18 cellular contexts compared by ENCODE assay signal in the genomic region with DNA sequence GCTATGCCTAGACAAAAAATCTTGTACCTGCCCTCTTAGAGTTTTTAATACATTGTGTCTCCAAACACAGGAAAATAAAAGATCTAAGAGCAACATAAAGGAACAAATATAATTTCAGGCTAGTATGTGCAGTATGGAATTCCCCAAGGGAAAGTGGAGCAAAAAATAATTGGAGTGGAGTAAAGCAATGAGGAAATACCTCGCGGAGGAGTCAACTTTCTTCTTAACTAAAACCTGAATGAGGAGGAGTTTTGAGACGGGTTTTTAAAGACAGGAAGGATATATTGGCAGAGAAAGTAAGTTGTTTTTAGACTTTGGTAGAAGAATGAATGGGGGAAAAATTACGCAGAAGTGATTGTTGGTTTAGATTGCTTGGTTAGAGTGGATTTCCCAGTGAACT. TPM values are rescaled to one million over a fixed set of nuclear protein-coding genes. Genes with fewer than 3 reads are reported as not detected.
DNase-seq lines count a peak whose midpoint lies in the region; ATAC-seq, FAIRE-seq and TF ChIP-seq lines count a peak whose summit lies in the region.
"Had no signal": no experiment of that assay in that cellular context is flagged by ENCODE, and none has a peak within 500 bp of the region (broad histone marks: within the 10 kb centered on the region; RNA-seq: fewer than 3 reads in every experiment).

No MANE protein-coding gene starts in this region.

- H3K14ac ChIP-seq in IMR-90 (replicated peaks; ENCODE audit: low read depth, low read length), result no peak overlapping the region

- H3K9me1 ChIP-seq in IMR-90 (ENCODE audit: insufficient read depth, low read length), result peaks cover 10% of the 10 kb centered on the region; the same call in 1 of the 2 replicates

- intact Hi-C loops in IMR-90 (cut with micrococcal nuclease), result no loop called here
- intact Hi-C loops in naive thymus-derived CD4-positive, alpha-beta T cell (cut with micrococcal nuclease), result loop anchor here in 1 of 2 donors (1.0 to 2.0 kb wide), 2 partner anchors 11 to 15 kb away; no protein-coding TSS in a partner anchor
- intact Hi-C loops in gastrocnemius medialis (cut with DNase I; ENCODE audit: low total_unique reads), result no loop called here

- H3K4me3 ChIP-seq in IMR-90 (ENCODE audit: insufficient read depth, low read depth, low read length) (no peak overlapping the region), astrocyte (ENCODE audit: insufficient read depth, low read depth, low read length) (no peak overlapping the region), gastrocnemius medialis (no peak overlapping the region)
- no peak overlapping the region for H3K4me3 ChIP-seq in naive thymus-derived CD4-positive, alpha-beta T cell (ENCODE audit: low read length)
- H3K4me3 ChIP-seq: BLaER1 treated with 17β-estradiol and CSF1 and Interleukin-3, amounts not matched to agents 10 nM and 100 nM; GM23248; left ventricle myocardium inferior; skin epidermis had no signal

- peak overlapping the region in 1 of 2 experiments; percentile 80; a peak in 1 of 4 replicates for H4K8ac ChIP-seq in IMR-90 (ENCODE audit: low read depth in 2 of 2, low read length in 2 of 2)

- H3K4ac ChIP-seq in IMR-90 (ENCODE audit: low read depth, low read length), result no peak overlapping the region; the same call in 1 of the 2 replicates

- H3K23ac ChIP-seq in IMR-90 (ENCODE audit: low read depth, low read length), result no peak overlapping the region

- no peaks in the 10 kb centered on the region for H3K27me3 Mint-ChIP-seq in astrocyte (ENCODE audit: low read depth, unreplicated experiment)
- no peaks in the 10 kb centered on the region for H3K27me3 Mint-ChIP-seq in naive thymus-derived CD4-positive, alpha-beta T cell

- no peak overlapping the region for H2BK120ac ChIP-seq in IMR-90 (ENCODE audit: low read depth, low read length)

- no peak overlapping the region for H4K5ac ChIP-seq in IMR-90 (ENCODE audit: low read depth, low read length)

- 0 out of 2 replicates have a peak overlapping the region, but pooled peaks have one; percentile 31 for H4K91ac ChIP-seq in IMR-90 (ENCODE audit: insufficient read depth, low read depth, low read length)

- H2AFZ ChIP-seq in IMR-90 (replicated peaks; ENCODE audit: low read length, poor library complexity) (no peak overlapping the region), astrocyte (ENCODE audit: low read depth, low read length) (no peak overlapping the region)
- H2AFZ ChIP-seq: GM23248 had no signal

- H4K20me1 ChIP-seq in IMR-90 (ENCODE audit: insufficient read depth, low read length) (peaks cover 4% of the 10 kb centered on the region; the same call in 1 of the 2 replicates), astrocyte (ENCODE audit: insufficient read depth, low read length) (peaks cover 29% of the 10 kb centered on the region)

- H3K27me3 ChIP-seq in IMR-90 (ENCODE audit: control insufficient read depth, insufficient read depth, low read length), result no peaks in the 10 kb centered on the region
- H3K27me3 ChIP-seq in astrocyte (ENCODE audit: insufficient read depth, low read length), result no peaks in the 10 kb centered on the region
- no peaks in the 10 kb centered on the region for H3K27me3 ChIP-seq in naive thymus-derived CD4-positive, alpha-beta T cell (ENCODE audit: control insufficient read depth in 2 of 2, insufficient read depth in 2 of 2, low read length in 2 of 2)
- H3K27me3 ChIP-seq in gastrocnemius medialis, result no peaks in the 10 kb centered on the region
- H3K27me3 ChIP-seq: BLaER1 treated with 17β-estradiol and CSF1 and Interleukin-3, amounts not matched to agents 10 nM and 100 nM had no signal

- no peak for TF ChIP-seq POLR2A in IMR-90 (IDR thresholded peaks at IDR 0.05; ENCODE audit: low read depth, low read length)
- no peak for TF ChIP-seq POLR2A in gastrocnemius medialis (IDR thresholded peaks at IDR 0.05)

- DNase-seq in NOMO-1 treated with DMSO at 0.1 percent for 48 hours (lab: John Stamatoyannopoulos, UW; ENCODE audit: unreplicated experiment) (peak; percentile 26), NOMO-1 (lab: John Stamatoyannopoulos, UW; ENCODE audit: unreplicated experiment in 2 of 2) (no peak), IMR-90 (no peak), astrocyte (ENCODE audit: low read depth) (no peak), gastrocnemius medialis (no peak)
- peak in 1 of 9 donors; percentile 16 for DNase-seq in naive thymus-derived CD4-positive, alpha-beta T cell
- no peak for DNase-seq in stimulated activated CD4-positive, alpha-beta T cell treated with anti-CD3 and anti-CD28 coated beads, Interleukin-15, amount 100 ng/mL, for 24 hours
- DNase-seq: cortex of kidney, DMS153, erythroblast, GM23248, left ventricle myocardium inferior, NCI-H187, SIG-M5, trophoblast cell had no signal

- no CpG with 5 or more reads among the region's 4 CpGs for WGBS in IMR-90 (ENCODE audit: extremely low coverage in 2 of 2, insufficient read length in 1 of 2), 2 experiments

- CTCF ChIA-PET in IMR-90 (lab: Yijun Ruan, JAX), result no interaction called here
- CTCF ChIA-PET in naive thymus-derived CD4-positive, alpha-beta T cell (lab: Charles Lee), result interaction anchor here (1.0 kb wide), 1 partner anchor 28 kb away, joined by 3 read pairs; no protein-coding TSS in a partner anchor

- ATAC-seq in IMR-90 (ENCODE audit: low read depth) (no peak), HG02938 (IDR thresholded peaks at IDR 0.05; ENCODE audit: unreplicated experiment) (no peak), gastrocnemius medialis (no peak)
- ATAC-seq in naive thymus-derived CD4-positive, alpha-beta T cell, result no peak

- H3K18ac ChIP-seq in IMR-90 (ENCODE audit: low read depth, low read length), result no peak overlapping the region

- dilution Hi-C loops in IMR-90 (cut with HindIII; ENCODE audit: low sequenced_read_pairs, unreplicated experiment), result no loop called here

- FAIRE-seq in astrocyte (lab: Jason Lieb, UNC), result no peak

- no peak for TF ChIP-seq RAD21 in IMR-90 (IDR thresholded peaks at IDR 0.05; ENCODE audit: low read length)

- no peak overlapping the region for H2AK9ac ChIP-seq in IMR-90 (replicated peaks; ENCODE audit: low read depth, low read length, poor library complexity)

- peak overlapping the region; percentile 36 for H3K4me3 Mint-ChIP-seq in astrocyte (ENCODE audit: unreplicated experiment)
- peak overlapping the region; percentile 3 to 68 (median 56) for H3K4me3 Mint-ChIP-seq in naive thymus-derived CD4-positive, alpha-beta T cell

- H2BK20ac ChIP-seq in IMR-90 (ENCODE audit: low read depth, low read length), result no peak overlapping the region

- no peak overlapping the region for H3K56ac ChIP-seq in IMR-90 (ENCODE audit: extremely low read depth, insufficient read depth, low read length)

- peaks cover 27% of the 10 kb centered on the region for H3K36me3 Mint-ChIP-seq in astrocyte (ENCODE audit: low read depth, unreplicated experiment)
- H3K36me3 Mint-ChIP-seq in naive thymus-derived CD4-positive, alpha-beta T cell, result peaks cover 23 to 65% (median 55%) of the 10 kb centered on the region in 5 donors

- peaks cover 7% of the 10 kb centered on the region for H3K9me3 Mint-ChIP-seq in astrocyte (ENCODE audit: unreplicated experiment)
- peaks cover 3 to 37% (median 15%) of the 10 kb centered on the region in 11 donors for H3K9me3 Mint-ChIP-seq in naive thymus-derived CD4-positive, alpha-beta T cell

- peaks cover 41% of the 10 kb centered on the region for H3K4me1 Mint-ChIP-seq in astrocyte (ENCODE audit: low read depth, unreplicated experiment)
- H3K4me1 Mint-ChIP-seq in naive thymus-derived CD4-positive, alpha-beta T cell, result peaks cover 21 to 74% (median 67%) of the 10 kb centered on the region in 7 donors

- TF ChIP-seq CTCF in IMR-90 (conservative IDR thresholded peaks at IDR 0.05; ENCODE audit: low read depth, low read length) (no peak), astrocyte (IDR thresholded peaks at IDR 0.05; ENCODE audit: insufficient read depth, low read depth, low read length) (no peak), gastrocnemius medialis (IDR thresholded peaks at IDR 0.05 in 4 of 5, conservative IDR thresholded peaks at IDR 0.05 in 1 of 5) (no peak)

- POLR2A ChIA-PET in IMR-90 (lab: Charles Lee; ENCODE audit: unreplicated experiment), result no interaction called here
- POLR2A ChIA-PET in naive thymus-derived CD4-positive, alpha-beta T cell (lab: Charles Lee), result no interaction called here

- H3K36me3 ChIP-seq in IMR-90 (ENCODE audit: control insufficient read depth, insufficient read depth, low read length) (peaks cover 2% of the 10 kb centered on the region), astrocyte (ENCODE audit: insufficient read depth, low read length) (peaks cover 3% of the 10 kb centered on the region), gastrocnemius medialis (no peaks in the 10 kb centered on the region)
- H3K36me3 ChIP-seq in naive thymus-derived CD4-positive, alpha-beta T cell (ENCODE audit: control insufficient read depth in 2 of 3, insufficient read depth in 3 of 3, low read length in 3 of 3), result no peaks in the 10 kb centered on the region

- H3K9me3 ChIP-seq in IMR-90 (ENCODE audit: control insufficient read depth, insufficient read depth, low read length) (no peaks in the 10 kb centered on the region), astrocyte (ENCODE audit: insufficient read depth, low read depth, low read length) (no peaks in the 10 kb centered on the region), gastrocnemius medialis (no peaks in the 10 kb centered on the region)
- peaks cover 0 to 5% (median 0%) of the 10 kb centered on the region in 3 experiments for H3K9me3 ChIP-seq in naive thymus-derived CD4-positive, alpha-beta T cell (ENCODE audit: control insufficient read depth in 2 of 3, low read length in 3 of 3)

- no peak overlapping the region for H2AK5ac ChIP-seq in IMR-90 (ENCODE audit: low read depth, low read length)

- H2BK5ac ChIP-seq in IMR-90 (ENCODE audit: low read depth, low read length, poor library complexity, severe bottlenecking), result peak overlapping the region; percentile 94

- BruUV-seq in IMR-90 (replicated peaks; lab: Mats Ljungman, UMichigan), result no TSS peak

- no peak overlapping the region; the same call in 2 of the 3 replicates for H2BK15ac ChIP-seq in IMR-90 (ENCODE audit: low read depth, low read length)

- peak overlapping the region; percentile 22 for H3K27ac Mint-ChIP-seq in astrocyte (ENCODE audit: unreplicated experiment)
- peak overlapping the region; percentile 5 to 57 (median 26) for H3K27ac Mint-ChIP-seq in naive thymus-derived CD4-positive, alpha-beta T cell

- H3K79me2 ChIP-seq in astrocyte (ENCODE audit: insufficient read depth, low read length), result peaks cover 88% of the 10 kb centered on the region

- peaks cover 32 to 64% of the 10 kb centered on the region in 2 experiments for H3K79me1 ChIP-seq in IMR-90 (ENCODE audit: low read depth in 1 of 2, low read length in 2 of 2)

- H3K4me1 ChIP-seq in IMR-90 (ENCODE audit: control insufficient read depth, insufficient read depth, low read length) (peaks cover 18% of the 10 kb centered on the region), astrocyte (ENCODE audit: insufficient read depth, low read length) (peaks cover 17% of the 10 kb centered on the region), gastrocnemius medialis (peaks cover 0 to 12% of the 10 kb centered on the region in 2 donors)
- peaks cover 0 to 13% of the 10 kb centered on the region in 2 donors for H3K4me1 ChIP-seq in naive thymus-derived CD4-positive, alpha-beta T cell (ENCODE audit: control insufficient read depth in 2 of 2, insufficient read depth in 2 of 2, low read length in 2 of 2)

- H3K9ac ChIP-seq in IMR-90 (ENCODE audit: low read depth, low read length) (no peak overlapping the region), astrocyte (ENCODE audit: low read length) (no peak overlapping the region)
- H3K9ac ChIP-seq: BLaER1 treated with 17β-estradiol and CSF1 and Interleukin-3, amounts not matched to agents 10 nM and 100 nM; GM23248 had no signal

- in situ Hi-C loops in IMR-90 (cut with MboI; ENCODE audit: low sequenced_read_pairs), result no loop called here
- in situ Hi-C loops in gastrocnemius medialis (cut with MboI; ENCODE audit: low sequenced_read_pairs in 4 of 4), result no loop called here

- H3K27ac ChIP-seq in IMR-90 (ENCODE audit: insufficient read depth, low read length) (no peak overlapping the region), astrocyte (ENCODE audit: low read depth, low read length) (no peak overlapping the region), gastrocnemius medialis (no peak overlapping the region)
- H3K27ac ChIP-seq in naive thymus-derived CD4-positive, alpha-beta T cell (ENCODE audit: low read depth, low read length), result no peak overlapping the region
- H3K27ac ChIP-seq: BLaER1 treated with 17β-estradiol and CSF1 and Interleukin-3, amounts not matched to agents 10 nM and 100 nM; GM23248; left ventricle myocardium inferior; skin epidermis had no signal

- no peak overlapping the region for H3K4me2 ChIP-seq in IMR-90 (ENCODE audit: low read depth, low read length)
- H3K4me2 ChIP-seq in astrocyte (ENCODE audit: low read length), result no peak overlapping the region

RNA-seq across cellular contexts. Expression of a gene that starts 14.0 kb away (rescaled TPM):
- 16.7 and 17.2 TPM in 2 replicates for total RNA-seq in IMR-90 (2012; rRNA removed)
- 13.0 and 14.4 TPM in 2 replicates for polyA plus RNA-seq in IMR-90 (2012; rRNA removed)
- polyA plus RNA-seq in IMR-90 (2012; cell fraction: cytosol; rRNA removed), result 7.3 and 8.8 TPM in 2 replicates
- polyA plus RNA-seq in IMR-90 (2012; cell fraction: nucleus; rRNA removed; ENCODE audit: low replicate concordance), result 32.2 and 33.4 TPM in 2 replicates
- 46.9 and 48.9 TPM in 2 replicates for total RNA-seq in astrocyte
- total RNA-seq in naive thymus-derived CD4-positive, alpha-beta T cell, result 10 to 100 TPM; 29.2 to 86.1 (median 38.2) TPM
- 10 to 100 TPM; 13.2 to 16.6 TPM for polyA plus RNA-seq in naive thymus-derived CD4-positive, alpha-beta T cell
- 10 to 100 TPM in 2 of 4 donors, 1 to 10 TPM in 2; 8.3 to 13.5 (median 10.5) TPM for total RNA-seq in gastrocnemius medialis
